In genomic region chr13:20492641-20493040, GRCh38 we compare ENCODE assay signal across 7 cellular contexts. TPM values are rescaled to one million over a fixed set of nuclear protein-coding genes. Genes with fewer than 3 reads are reported as not detected.
A peak's percentile ranks its signal among the peaks of the same experiment; 100 is the strongest.
DNase-seq lines count a peak whose midpoint lies in the region; ATAC-seq and TF ChIP-seq lines count a peak whose summit lies in the region.

No MANE protein-coding gene starts in this region.

- no peaks in the 10 kb centered on the region for H3K36me3 ChIP-seq in Loucy (ENCODE audit: insufficient read depth, low read length)
- peaks cover 0 to 6% (median 0%) of the 10 kb centered on the region in 3 donors for H3K36me3 ChIP-seq in tibial nerve

- no peak overlapping the region for H3K27ac ChIP-seq in tibial nerve

- no peak for ATAC-seq in GM19455 (IDR thresholded peaks at IDR 0.05; ENCODE audit: unreplicated experiment)

- no peak for TF ChIP-seq POLR2A in tibial nerve (IDR thresholded peaks at IDR 0.05)

- H3K27me3 ChIP-seq in Loucy (ENCODE audit: insufficient read depth, low read length, poor library complexity, severe bottlenecking) (no peaks in the 10 kb centered on the region), tibial nerve (no peaks in the 10 kb centered on the region)

- H4K20me1 ChIP-seq in Loucy (ENCODE audit: insufficient read depth, low read length, poor library complexity, severe bottlenecking) = no peaks in the 10 kb centered on the region

- no peaks in the 10 kb centered on the region for H3K79me2 ChIP-seq in Loucy (ENCODE audit: insufficient read depth, low read length)

- H3K9ac ChIP-seq in Loucy (ENCODE audit: low read depth, low read length, poor library complexity, severe bottlenecking) = no peak overlapping the region

- H3K9me2 ChIP-seq in Loucy (replicated peaks; ENCODE audit: low read depth, low read length) = no peaks in the 10 kb centered on the region

- H2AFZ ChIP-seq in Loucy (ENCODE audit: low read length) = no peak overlapping the region

- no peak overlapping the region for H3K4me2 ChIP-seq in Loucy (ENCODE audit: low read depth, low read length, poor library complexity, severe bottlenecking)

- WGBS in tibial nerve, 2 donors = 53 to 67% methylated on average over 3 of the region's 3 CpGs

- H3K9me3 ChIP-seq in Loucy (ENCODE audit: insufficient read depth, low read depth, low read length) = no peaks in the 10 kb centered on the region
- H3K9me3 ChIP-seq in tibial nerve = no peaks in the 10 kb centered on the region

- peak; percentile 86 for TF ChIP-seq CTCF in Loucy (conservative IDR thresholded peaks at IDR 0.05; ENCODE audit: low read length)
- TF ChIP-seq CTCF in tibial nerve (IDR thresholded peaks at IDR 0.05) = peak in 2 of 5 experiments; percentile 29 to 40

- TF ChIP-seq EP300 in tibial nerve (IDR thresholded peaks at IDR 0.05) = no peak

- in situ Hi-C loops in G401 (cut with HindIII; ENCODE audit: low sequenced_read_pairs) = no loop called here

- H3F3A ChIP-seq in Loucy (ENCODE audit: low read depth) = no peaks in the 10 kb centered on the region

- peaks cover 9% of the 10 kb centered on the region for H3K4me1 ChIP-seq in Loucy (ENCODE audit: insufficient read depth, low read length, poor library complexity, severe bottlenecking)
- peaks cover 0 to 31% (median 0%) of the 10 kb centered on the region in 4 donors for H3K4me1 ChIP-seq in tibial nerve

- H3K4me3 ChIP-seq in Loucy (ENCODE audit: low read length, poor library complexity, severe bottlenecking) (no peak overlapping the region), tibial nerve (no peak overlapping the region)

- DNase-seq in G401 (ENCODE audit: low spot score) (peak; percentile 34), kidney glomerular epithelial cell (lab: John Stamatoyannopoulos, UW) (peak; percentile 28), NCI-H187 treated with DMSO at 0.1 percent for 48 hours (lab: John Stamatoyannopoulos, UW) (no peak), tibial nerve (ENCODE audit: low spot score in 2 of 2) (no peak)
- peak; percentile 52 to 71 for DNase-seq in activated T-cell treated with anti-CD3 and anti-CD28 coated beads, Interleukin-2, amount 50 U/mL, for 48 hours

RNA-seq across cellular contexts. Expression of gene CRYL1, which starts 33.0 kb away (rescaled TPM):
- 21.4 and 34.0 TPM in 2 replicates for total RNA-seq in G401 (2014; rRNA removed; shearing (Covaris generic))
- total RNA-seq in tibial nerve = 10 to 100 TPM; 33.9 to 60.5 (median 49.5) TPM

Comparison
In these comparisons a context has a peak if more than half of its experiments do, and no peak if none do; other contexts are left out.
1. DNase-seq: peak in G401 (single experiment), activated T-cell treated with anti-CD3 and anti-CD28 coated beads, Interleukin-2, amount 50 U/mL, for 48 hours (2 of 2) and kidney glomerular epithelial cell (single experiment); none in NCI-H187 treated with DMSO at 0.1 percent for 48 hours (single experiment) and tibial nerve (0 of 2).